In genomic region chr20:50272413-50273120, GRCh38 we compare ENCODE assay signal across 21 cellular contexts.
A peak's percentile ranks its signal among the peaks of the same experiment; 100 is the strongest.
DNase-seq lines count a peak whose midpoint lies in the region; ATAC-seq and TF ChIP-seq lines count a peak whose summit lies in the region.
"Had no signal": no experiment of that assay in that cellular context is flagged by ENCODE, and none has a peak within 500 bp of the region (broad histone marks: within the 10 kb centered on the region; RNA-seq: fewer than 3 reads in every experiment).

No MANE protein-coding gene starts in this region.

- H3K4me1 ChIP-seq in left lung (peaks cover 7 to 100% of the 10 kb centered on the region in 2 donors), spleen (peaks cover 5 to 91% (median 54%) of the 10 kb centered on the region in 6 donors)

- H3K9me3 ChIP-seq in left lung: no peaks in the 10 kb centered on the region
- H3K9me3 ChIP-seq in spleen: no peaks in the 10 kb centered on the region
- H3K9me3 ChIP-seq: SK-N-SH had no signal

- H3K27ac ChIP-seq in left lung (peak overlapping the region; percentile 39 to 96), spleen (peak overlapping the region; percentile 7 to 95 (median 88))
- H3K27ac ChIP-seq: hepatocyte had no signal

- intact Hi-C loops in left lung (cut with DNase I): no loop called here
- intact Hi-C loops in spleen (cut with DNase I; ENCODE audit: low total_unique reads): loop anchor here (10.0 kb wide), 1 partner anchor 78 kb away; the partner anchor contains the start of gene CEBPB

- DNase-seq in DMS 273 treated with DMSO at 0.1 percent for 48 hours (lab: John Stamatoyannopoulos, UW): peak; percentile 31
- peak; percentile 14 for DNase-seq in NCI-H446 treated with DMSO at 0.1 percent for 48 hours (lab: John Stamatoyannopoulos, UW)
- DNase-seq in left lung: no peak
- no peak for DNase-seq in spleen
- no peak for DNase-seq in NCI-H510A treated with DMSO at 0.1 percent for 48 hours (lab: John Stamatoyannopoulos, UW)
- DNase-seq in ACHN: no peak
- DNase-seq in hepatic stellate cell (ENCODE audit: low spot score): no peak
- DNase-seq: activated CD8-positive, alpha-beta T cell treated with anti-CD3 and anti-CD28 coated beads, Interleukin-2, amount 10 ng/mL, durations not matched to agents 7 days and 5 days; activated T-cell treated with anti-CD3 and anti-CD28 coated beads, Interleukin-2, amount 50 U/mL, for 48 hours; cortex of kidney; islet precursor cell; naive thymus-derived CD4-positive, alpha-beta T cell; NCI-H1105 treated with DMSO at 0.1 percent for 48 hours; RPMI8226; SK-N-SH; T1000 had no signal

- in situ Hi-C loops in ACHN (cut with HindIII; ENCODE audit: low pct_ligation_motif_present, low pct_unique_long_range_greater_than_20kb, low sequenced_read_pairs): no loop called here

- ATAC-seq in left lung (no peak), GM19397 (IDR thresholded peaks at IDR 0.05; ENCODE audit: unreplicated experiment) (no peak)
- ATAC-seq: activated CD4-positive, CD25-positive, alpha-beta regulatory T cell treated with anti-CD3 and anti-CD28 coated beads, Interleukin-2, amount 50 U/mL, for 24 hours; activated CD8-positive, alpha-beta T cell treated with anti-CD3 and anti-CD28 coated beads, Interleukin-2, amount 10 ng/mL, durations not matched to agents 7 days and 5 days; activated naive CD4-positive, alpha-beta T cell treated with anti-CD3 and anti-CD28 coated beads, Interleukin-2, amount 50 U/mL, for 72 hours; naive thymus-derived CD4-positive, alpha-beta T cell had no signal

- H3K27me3 ChIP-seq in left lung: no peaks in the 10 kb centered on the region
- peaks cover 0 to 34% (median 0%) of the 10 kb centered on the region in 7 donors for H3K27me3 ChIP-seq in spleen (replicated peaks in 1 of 7)
- H3K27me3 ChIP-seq: hepatocyte had no signal

- H3K36me3 ChIP-seq in left lung (peaks cover 0 to 5% of the 10 kb centered on the region in 2 donors), spleen (peaks cover 0 to under 1% (median 0%) of the 10 kb centered on the region in 6 donors)

- TF ChIP-seq CTCF in left lung (IDR thresholded peaks at IDR 0.05): no peak
- no peak for TF ChIP-seq CTCF in spleen (IDR thresholded peaks at IDR 0.05 in 8 of 11, conservative IDR thresholded peaks at IDR 0.05 in 3 of 11)

- H3K4me3 ChIP-seq in left lung: no peak overlapping the region
- H3K4me3 ChIP-seq in spleen: peak overlapping the region in 1 of 8 donors; percentile 66
- H3K4me3 ChIP-seq: hepatocyte, smooth muscle cell had no signal

- TF ChIP-seq POLR2A in spleen (IDR thresholded peaks at IDR 0.05): no peak

- WGBS in spleen, 5 donors: 50 to 65% (median 64%) methylated on average over 4 to 5 of the region's 5 CpGs

Comparison
In these comparisons a context has a peak if more than half of its experiments do, and no peak if none do; other contexts are left out.
1. DNase-seq: peak in DMS 273 treated with DMSO at 0.1 percent for 48 hours (single experiment) and NCI-H446 treated with DMSO at 0.1 percent for 48 hours (single experiment); none in left lung (0 of 2), spleen (single experiment), NCI-H510A treated with DMSO at 0.1 percent for 48 hours (single experiment), ACHN (single experiment) and hepatic stellate cell (single experiment).